ENCODE assay signal across 30 cellular contexts in the genomic region with DNA sequence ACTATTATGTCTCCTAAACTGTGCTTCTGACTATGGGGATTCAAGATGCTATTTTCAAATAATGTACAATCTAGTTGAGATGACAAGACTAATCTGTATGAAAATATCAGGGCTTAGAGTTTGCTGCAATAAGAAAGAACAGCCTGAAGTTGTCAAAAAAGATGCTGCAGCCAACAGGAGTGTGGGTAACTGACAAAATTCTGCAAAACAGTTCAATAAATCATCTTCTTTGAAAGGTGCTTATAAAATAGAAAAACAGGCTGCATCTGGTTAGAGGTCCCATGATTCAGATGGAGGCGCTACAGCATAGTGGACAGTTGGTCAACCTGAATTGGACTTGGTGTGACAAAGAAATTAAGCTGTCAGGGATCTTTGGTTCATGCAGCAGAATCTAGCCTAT.
"Had no signal": no experiment of that assay in that cellular context is flagged by ENCODE, and none has a peak within 500 bp of the region (broad histone marks: within the 10 kb centered on the region; RNA-seq: fewer than 3 reads in every experiment).

No MANE protein-coding gene starts in this region.

- H3K4me1 ChIP-seq: ascending aorta, breast epithelium, colonic mucosa, foreskin keratinocyte, gastrocnemius medialis, heart right ventricle had no signal

- H3K4me3 Mint-ChIP-seq: activated CD4-positive, alpha-beta memory T cell treated with anti-CD3 and anti-CD28 coated beads, Interleukin-2, amount 10 ng/mL, durations not matched to agents 7 days and 5 days; activated CD4-positive, alpha-beta T cell treated with anti-CD3 and anti-CD28 coated beads, Interleukin-2, amount 10 ng/mL, durations not matched to agents 7 days and 5 days; activated naive CD4-positive, alpha-beta T cell treated with anti-CD3 and anti-CD28 coated beads, Interleukin-2, amount 10 ng/mL, durations not matched to agents 7 days and 5 days; activated naive CD8-positive, alpha-beta T cell treated with anti-CD3 and anti-CD28 coated beads, Interleukin-2, amount 10 ng/mL, durations not matched to agents 7 days and 5 days; activated T-cell treated with anti-CD3 and anti-CD28 coated beads, Interleukin-2, amount 50 U/mL, for 24 hours; activated T-cell treated with anti-CD3 and anti-CD28 coated beads, Interleukin-2, amount 50 U/mL, for 72 hours; brain; T-helper 17 cell; T-helper 2 cell treated with Interferon-gamma antibody and Interleukin-4, amounts not matched to agents 5 μg/mL and 100 μg/mL, for 36 hours had no signal

- H3K27ac Mint-ChIP-seq: activated CD4-positive, alpha-beta memory T cell treated with anti-CD3 and anti-CD28 coated beads, Interleukin-2, amount 10 ng/mL, durations not matched to agents 7 days and 5 days; activated CD4-positive, alpha-beta T cell treated with anti-CD3 and anti-CD28 coated beads, Interleukin-2, amount 10 ng/mL, durations not matched to agents 7 days and 5 days; activated naive CD4-positive, alpha-beta T cell treated with anti-CD3 and anti-CD28 coated beads, Interleukin-2, amount 10 ng/mL, durations not matched to agents 7 days and 5 days; activated naive CD4-positive, alpha-beta T cell treated with anti-CD3 and anti-CD28 coated beads, Interleukin-2, amount 50 U/mL, for 72 hours; activated naive CD8-positive, alpha-beta T cell treated with anti-CD3 and anti-CD28 coated beads, Interleukin-2, amount 10 ng/mL, durations not matched to agents 7 days and 5 days; activated T-cell treated with anti-CD3 and anti-CD28 coated beads, Interleukin-2, amount 50 U/mL, for 24 hours; activated T-cell treated with anti-CD3 and anti-CD28 coated beads, Interleukin-2, amount 50 U/mL, for 72 hours; brain; T-helper 17 cell; T-helper 2 cell treated with Interferon-gamma antibody and Interleukin-4, amounts not matched to agents 5 μg/mL and 100 μg/mL, for 36 hours had no signal

- H3K4me3 ChIP-seq: ascending aorta, breast epithelium, cardiac muscle cell, colonic mucosa, gastrocnemius medialis, heart right ventricle had no signal

- H3K9me3 ChIP-seq: ascending aorta, breast epithelium, colonic mucosa, gastrocnemius medialis, heart right ventricle had no signal

- H3K27me3 ChIP-seq: ascending aorta, breast epithelium, cardiac muscle cell, colonic mucosa, foreskin keratinocyte, gastrocnemius medialis, heart right ventricle had no signal

- H3K36me3 Mint-ChIP-seq: activated naive CD4-positive, alpha-beta T cell treated with anti-CD3 and anti-CD28 coated beads, Interleukin-2, amount 10 ng/mL, durations not matched to agents 7 days and 5 days; activated naive CD4-positive, alpha-beta T cell treated with anti-CD3 and anti-CD28 coated beads, Interleukin-2, amount 50 U/mL, for 72 hours; activated naive CD8-positive, alpha-beta T cell treated with anti-CD3 and anti-CD28 coated beads, Interleukin-2, amount 10 ng/mL, durations not matched to agents 7 days and 5 days; brain had no signal

- H3K9me3 Mint-ChIP-seq: activated CD4-positive, alpha-beta memory T cell treated with anti-CD3 and anti-CD28 coated beads, Interleukin-2, amount 10 ng/mL, durations not matched to agents 7 days and 5 days; activated CD4-positive, alpha-beta T cell treated with anti-CD3 and anti-CD28 coated beads, Interleukin-2, amount 10 ng/mL, durations not matched to agents 7 days and 5 days; activated naive CD4-positive, alpha-beta T cell treated with anti-CD3 and anti-CD28 coated beads, Interleukin-2, amount 10 ng/mL, durations not matched to agents 7 days and 5 days; activated naive CD4-positive, alpha-beta T cell treated with anti-CD3 and anti-CD28 coated beads, Interleukin-2, amount 50 U/mL, for 72 hours; activated naive CD8-positive, alpha-beta T cell treated with anti-CD3 and anti-CD28 coated beads, Interleukin-2, amount 10 ng/mL, durations not matched to agents 7 days and 5 days; activated T-cell treated with anti-CD3 and anti-CD28 coated beads, Interleukin-2, amount 50 U/mL, for 24 hours had no signal

- H3K27me3 Mint-ChIP-seq: activated CD4-positive, alpha-beta memory T cell treated with anti-CD3 and anti-CD28 coated beads, Interleukin-2, amount 10 ng/mL, durations not matched to agents 7 days and 5 days; activated CD4-positive, alpha-beta T cell treated with anti-CD3 and anti-CD28 coated beads, Interleukin-2, amount 10 ng/mL, durations not matched to agents 7 days and 5 days; activated naive CD4-positive, alpha-beta T cell treated with anti-CD3 and anti-CD28 coated beads, Interleukin-2, amount 10 ng/mL, durations not matched to agents 7 days and 5 days; activated naive CD8-positive, alpha-beta T cell treated with anti-CD3 and anti-CD28 coated beads, Interleukin-2, amount 10 ng/mL, durations not matched to agents 7 days and 5 days; activated T-cell treated with anti-CD3 and anti-CD28 coated beads, Interleukin-2, amount 50 U/mL, for 24 hours; T-helper 17 cell had no signal

- H3K4me1 Mint-ChIP-seq: activated CD4-positive, alpha-beta memory T cell treated with anti-CD3 and anti-CD28 coated beads, Interleukin-2, amount 10 ng/mL, durations not matched to agents 7 days and 5 days; activated CD4-positive, alpha-beta T cell treated with anti-CD3 and anti-CD28 coated beads, Interleukin-2, amount 10 ng/mL, durations not matched to agents 7 days and 5 days; activated naive CD4-positive, alpha-beta T cell treated with anti-CD3 and anti-CD28 coated beads, Interleukin-2, amount 10 ng/mL, durations not matched to agents 7 days and 5 days; activated naive CD8-positive, alpha-beta T cell treated with anti-CD3 and anti-CD28 coated beads, Interleukin-2, amount 10 ng/mL, durations not matched to agents 7 days and 5 days; T-helper 17 cell had no signal

- H3K27ac ChIP-seq: ascending aorta, breast epithelium, cardiac muscle cell, colonic mucosa, foreskin keratinocyte, gastrocnemius medialis, heart right ventricle had no signal

- DNase-seq: activated CD4-positive, alpha-beta memory T cell treated with anti-CD3 and anti-CD28 coated beads, Interleukin-2, amount 10 ng/mL, durations not matched to agents 7 days and 5 days; activated CD4-positive, alpha-beta T cell treated with anti-CD3 and anti-CD28 coated beads for 4 hours; activated CD4-positive, alpha-beta T cell treated with anti-CD3 and anti-CD28 coated beads, Interleukin-2, amount 10 ng/mL, durations not matched to agents 7 days and 5 days; activated CD4-positive, alpha-beta T cell treated with anti-CD3 and anti-CD28 coated beads, Interleukin-2, amount 50 U/mL, for 4 hours; activated CD4-positive, CD25-positive, alpha-beta regulatory T cell; activated CD4-positive, CD25-positive, alpha-beta regulatory T cell treated with anti-CD3 and anti-CD28 coated beads, Interleukin-2, amount 50 U/mL, for 72 hours; activated CD8-positive, alpha-beta memory T cell treated with anti-CD3 and anti-CD28 coated beads, Interleukin-2, amount 50 U/mL, for 48 hours; activated gamma-delta T cell; activated naive CD4-positive, alpha-beta T cell; activated naive CD4-positive, alpha-beta T cell treated with anti-CD3 and anti-CD28 coated beads, Interleukin-2, amount 10 ng/mL, durations not matched to agents 7 days and 5 days; activated naive CD8-positive, alpha-beta T cell treated with anti-CD3 and anti-CD28 coated beads, Interleukin-2, amount 10 ng/mL, durations not matched to agents 7 days and 5 days; activated T-cell treated with anti-CD3 and anti-CD28 coated beads for 4 hours; activated T-cell treated with anti-CD3 and anti-CD28 coated beads, Interleukin-2, amount 50 U/mL, for 24 hours; activated T-cell treated with anti-CD3 and anti-CD28 coated beads, Interleukin-2, amount 50 U/mL, for 72 hours; central memory CD4-positive, alpha-beta T cell; cerebellar nuclear complex; colonic mucosa; effector CD8-positive, alpha-beta T cell; foreskin keratinocyte; gastrocnemius medialis; heart right ventricle; T-helper 1 cell; T-helper 17 cell; T1000 had no signal

- H3K36me3 ChIP-seq: ascending aorta, breast epithelium, cardiac muscle cell, colonic mucosa, gastrocnemius medialis, heart right ventricle had no signal
